ENCODE assay signal across 9 cellular contexts in genomic region chr3:177150218-177150916, GRCh38. TPM values are rescaled to one million over a fixed set of nuclear protein-coding genes. Genes with fewer than 3 reads are reported as not detected.
DNase-seq lines count a peak whose midpoint lies in the region; ATAC-seq and TF ChIP-seq lines count a peak whose summit lies in the region.
"Had no signal": no experiment of that assay in that cellular context is flagged by ENCODE, and none has a peak within 500 bp of the region (broad histone marks: within the 10 kb centered on the region; RNA-seq: fewer than 3 reads in every experiment).

No MANE protein-coding gene starts in this region.

- no peak for TF ChIP-seq EP300 in stomach (IDR thresholded peaks at IDR 0.05)

- DNase-seq in GM03348 (ENCODE audit: low spot score) (peak; percentile 28), MCF 10A (ENCODE audit: unreplicated experiment) (no peak), stomach (no peak), NCI-H345 treated with DMSO at 0.1 percent for 48 hours (lab: John Stamatoyannopoulos, UW; ENCODE audit: unreplicated experiment) (no peak)
- DNase-seq in stimulated activated naive CD8-positive, alpha-beta T cell treated with anti-CD3 and anti-CD28 coated beads, Interleukin-15, Interleukin-2, amounts not matched to agents 100 U/mL and 50 U/mL, for 24 hours: no peak

- H3K9me3 ChIP-seq in muscle layer of duodenum (ENCODE audit: control insufficient read depth in 1 of 2, low read length in 2 of 2) (no peaks in the 10 kb centered on the region), stomach (no peaks in the 10 kb centered on the region)

- H3K9me3 Mint-ChIP-seq in MCF 10A (ENCODE audit: unreplicated experiment): no peaks in the 10 kb centered on the region
- H3K9me3 Mint-ChIP-seq: activated naive CD4-positive, alpha-beta T cell treated with anti-CD3 and anti-CD28 coated beads for 36 hours had no signal

- H3K4me3 Mint-ChIP-seq in MCF 10A (ENCODE audit: unreplicated experiment): peak overlapping the region; percentile 40
- H3K4me3 Mint-ChIP-seq: activated naive CD4-positive, alpha-beta T cell treated with anti-CD3 and anti-CD28 coated beads for 36 hours had no signal

- H3K4me3 ChIP-seq in muscle layer of duodenum (ENCODE audit: low read depth in 1 of 2, low read length in 2 of 2) (peak overlapping the region in 1 of 2 donors; percentile 8), stomach (no peak overlapping the region)

- ATAC-seq in HG03095 (IDR thresholded peaks at IDR 0.05; ENCODE audit: unreplicated experiment): peak; percentile 3
- ATAC-seq in GM21576 (IDR thresholded peaks at IDR 0.05; ENCODE audit: unreplicated experiment): no peak
- no peak for ATAC-seq in stimulated activated naive CD8-positive, alpha-beta T cell treated with anti-CD3 and anti-CD28 coated beads, Interleukin-15, Interleukin-2, amounts not matched to agents 100 U/mL and 50 U/mL, for 24 hours

- peaks cover 19 to 46% of the 10 kb centered on the region in 2 donors for H3K4me1 ChIP-seq in muscle layer of duodenum (ENCODE audit: control insufficient read depth in 1 of 2, insufficient read depth in 2 of 2, low read length in 2 of 2)
- peaks cover 30 to 92% (median 53%) of the 10 kb centered on the region in 4 donors for H3K4me1 ChIP-seq in stomach

- WGBS in stomach, 5 donors: 18 to 51% (median 32%) methylated on average over 3 of the region's 3 CpGs

- no peaks in the 10 kb centered on the region for H3K27me3 ChIP-seq in muscle layer of duodenum (ENCODE audit: low read depth, low read length)
- no peaks in the 10 kb centered on the region for H3K27me3 ChIP-seq in stomach

- TF ChIP-seq POLR2A in stomach (IDR thresholded peaks at IDR 0.05): no peak

- H3K27ac ChIP-seq in muscle layer of duodenum (ENCODE audit: low read length): peak overlapping the region; percentile 35
- H3K27ac ChIP-seq in stomach: peak overlapping the region in 1 of 5 donors; percentile 39

- TF ChIP-seq CTCF in MCF 10A (IDR thresholded peaks at IDR 0.05; ENCODE audit: unreplicated experiment): no peak
- no peak for TF ChIP-seq CTCF in stomach (IDR thresholded peaks at IDR 0.05)

- CTCF ChIA-PET in MCF 10A (lab: Yijun Ruan, JAX): interaction anchor here (0.6 to 0.9 kb wide), 2 partner anchors 10 to 19 kb away, joined by 3 to 4 read pairs; no protein-coding TSS in a partner anchor

- peak overlapping the region; percentile 85 for H3K27ac Mint-ChIP-seq in MCF 10A (ENCODE audit: low read depth, unreplicated experiment)
- H3K27ac Mint-ChIP-seq: activated naive CD4-positive, alpha-beta T cell treated with anti-CD3 and anti-CD28 coated beads for 36 hours had no signal

- no peaks in the 10 kb centered on the region for H3K27me3 Mint-ChIP-seq in MCF 10A (ENCODE audit: insufficient read depth, unreplicated experiment)

- H3K36me3 ChIP-seq in muscle layer of duodenum (ENCODE audit: control insufficient read depth in 1 of 2, insufficient read depth in 2 of 2, low read length in 2 of 2) (no peaks in the 10 kb centered on the region), stomach (no peaks in the 10 kb centered on the region)

- intact Hi-C loops in MCF 10A (cut with micrococcal nuclease) (no loop called here), stomach (cut with DNase I; ENCODE audit: low total_unique reads) (no loop called here)

- peaks cover 28% of the 10 kb centered on the region for H3K4me1 Mint-ChIP-seq in MCF 10A (ENCODE audit: insufficient read depth, unreplicated experiment)

- BruUV-seq in MCF 10A (replicated peaks; lab: Mats Ljungman, UMichigan): no TSS peak

- POLR2A ChIA-PET in MCF 10A (lab: Yijun Ruan, JAX): interaction anchor here (0.6 to 1.8 kb wide), 13 partner anchors 10 to 1228 kb away, joined by 3 to 10 read pairs (median 4); no protein-coding TSS in a partner anchor

- H3K36me3 Mint-ChIP-seq in MCF 10A (ENCODE audit: insufficient read depth, unreplicated experiment): no peaks in the 10 kb centered on the region

RNA-seq across cellular contexts. Expression of gene TBL1XR1, which starts 46.9 kb away (rescaled TPM):
- total RNA-seq in MCF 10A (2022): 171 and 178 TPM in 2 replicates
- total RNA-seq in stomach: 100 to 1,000 TPM in 1 of 5 donors, 10 to 100 TPM in 4; 11.6 to 217 (median 66.5) TPM
- polyA plus RNA-seq in stomach: 10 to 100 TPM; 17.9 to 22.3 (median 20.2) TPM
